Comparison of ENCODE assay signal across 12 cellular contexts in the genomic region with DNA sequence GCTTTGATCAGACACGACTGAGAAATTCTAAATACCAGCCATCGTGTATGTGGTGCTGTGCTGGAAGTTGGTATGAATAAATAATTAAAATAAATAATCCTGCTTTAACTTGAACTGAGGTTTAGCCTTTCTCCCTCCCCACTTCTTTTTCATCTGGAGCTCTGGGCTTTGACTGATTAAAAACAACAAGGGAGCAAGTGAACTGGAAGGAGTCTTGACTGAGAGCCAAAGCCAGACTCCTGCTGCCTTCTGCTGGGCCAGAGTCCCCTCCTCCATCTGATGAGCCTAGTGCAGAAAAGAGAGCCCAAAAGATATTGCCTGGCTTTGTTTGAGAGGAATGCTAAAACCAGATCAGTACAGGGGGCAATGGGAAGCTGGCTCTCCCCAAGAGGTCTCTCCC.
DNase-seq lines count a peak whose midpoint lies in the region; ATAC-seq and TF ChIP-seq lines count a peak whose summit lies in the region.
"Had no signal": no experiment of that assay in that cellular context is flagged by ENCODE, and none has a peak within 500 bp of the region (broad histone marks: within the 10 kb centered on the region; RNA-seq: fewer than 3 reads in every experiment).

No MANE protein-coding gene starts in this region.

- DNase-seq in choroid plexus epithelial cell (ENCODE audit: low read depth) (peak; percentile 53), right lobe of liver (no peak), HUDEP-2 (lab: John Stamatoyannopoulos, UW; ENCODE audit: unreplicated experiment in 76 of 76) (no peak), Calu3 (no peak)
- DNase-seq in stimulated activated naive B cell treated with anti-CD40 and anti-IgM and Interleukin-4, amounts not matched to agents 10 μg/mL and 1 μg/mL and 100 μg/mL, for 72 hours: no peak
- no peak for DNase-seq in activated CD4-positive, alpha-beta memory T cell treated with anti-CD3 and anti-CD28 coated beads, Interleukin-2, amount 10 ng/mL, durations not matched to agents 7 days and 5 days
- DNase-seq: activated CD4-positive, alpha-beta T cell treated with anti-CD3 and anti-CD28 coated beads, Interleukin-2, amount 10 ng/mL, durations not matched to agents 7 days and 5 days; amniotic stem cell; SIG-M5; stimulated activated CD8-positive, alpha-beta memory T cell treated with anti-CD3 and anti-CD28 coated beads, Interleukin-4, amount 100 ng/mL, for 48 hours had no signal

- no peak for TF ChIP-seq POLR2A in right lobe of liver (IDR thresholded peaks at IDR 0.05)

- peaks cover 0 to 6% of the 10 kb centered on the region in 2 donors for H3K27me3 Mint-ChIP-seq in stimulated activated naive B cell treated with anti-CD40 and anti-IgM and Interleukin-4, amounts not matched to agents 10 μg/mL and 1 μg/mL and 100 μg/mL, for 72 hours
- no peaks in the 10 kb centered on the region for H3K27me3 Mint-ChIP-seq in Calu3 (ENCODE audit: unreplicated experiment)
- H3K27me3 Mint-ChIP-seq in activated CD4-positive, alpha-beta memory T cell treated with anti-CD3 and anti-CD28 coated beads, Interleukin-2, amount 10 ng/mL, durations not matched to agents 7 days and 5 days: no peaks in the 10 kb centered on the region

- POLR2A ChIA-PET in activated CD4-positive, alpha-beta memory T cell treated with anti-CD3 and anti-CD28 coated beads, Interleukin-2, amount 10 ng/mL, durations not matched to agents 7 days and 5 days (lab: Charles Lee): no interaction called here

- H3K27ac ChIP-seq in right lobe of liver: no peak overlapping the region

- ATAC-seq in GM21360 (IDR thresholded peaks at IDR 0.05; ENCODE audit: unreplicated experiment): peak; percentile 16
- ATAC-seq in HG03196 (IDR thresholded peaks at IDR 0.05; ENCODE audit: unreplicated experiment): peak; percentile 3
- peak; percentile 7 to 12 for ATAC-seq in stimulated activated naive B cell treated with anti-CD40 and anti-IgM and Interleukin-4, amounts not matched to agents 10 μg/mL and 1 μg/mL and 100 μg/mL, for 72 hours (replicated peaks)
- ATAC-seq in right lobe of liver: no peak

- H3K27me3 ChIP-seq in right lobe of liver: no peaks in the 10 kb centered on the region

- H3K36me3 Mint-ChIP-seq in stimulated activated naive B cell treated with anti-CD40 and anti-IgM and Interleukin-4, amounts not matched to agents 10 μg/mL and 1 μg/mL and 100 μg/mL, for 72 hours: no peaks in the 10 kb centered on the region
- no peaks in the 10 kb centered on the region for H3K36me3 Mint-ChIP-seq in Calu3 (ENCODE audit: insufficient read depth, unreplicated experiment)
- no peaks in the 10 kb centered on the region for H3K36me3 Mint-ChIP-seq in activated CD4-positive, alpha-beta memory T cell treated with anti-CD3 and anti-CD28 coated beads, Interleukin-2, amount 10 ng/mL, durations not matched to agents 7 days and 5 days (ENCODE audit: low read depth)

- peaks cover 0 to 2% of the 10 kb centered on the region in 2 donors for H3K9me3 Mint-ChIP-seq in stimulated activated naive B cell treated with anti-CD40 and anti-IgM and Interleukin-4, amounts not matched to agents 10 μg/mL and 1 μg/mL and 100 μg/mL, for 72 hours
- no peaks in the 10 kb centered on the region for H3K9me3 Mint-ChIP-seq in Calu3 (ENCODE audit: low read depth, unreplicated experiment)
- peaks cover 2% of the 10 kb centered on the region for H3K9me3 Mint-ChIP-seq in activated CD4-positive, alpha-beta memory T cell treated with anti-CD3 and anti-CD28 coated beads, Interleukin-2, amount 10 ng/mL, durations not matched to agents 7 days and 5 days

- 59% methylated on average over 2 of the region's 2 CpGs for WGBS in right lobe of liver (ENCODE audit: insufficient coverage, low coverage, low lambda C conversion rate, missing lambda C conversion rate)

- H3K27ac Mint-ChIP-seq in stimulated activated naive B cell treated with anti-CD40 and anti-IgM and Interleukin-4, amounts not matched to agents 10 μg/mL and 1 μg/mL and 100 μg/mL, for 72 hours: peak overlapping the region; percentile 61
- no peak overlapping the region for H3K27ac Mint-ChIP-seq in Calu3 (ENCODE audit: unreplicated experiment)
- H3K27ac Mint-ChIP-seq in activated CD4-positive, alpha-beta memory T cell treated with anti-CD3 and anti-CD28 coated beads, Interleukin-2, amount 10 ng/mL, durations not matched to agents 7 days and 5 days: no peak overlapping the region

- BruUV-seq in Calu3 (replicated peaks; lab: Mats Ljungman, UMichigan): no TSS peak

- H3K4me3 Mint-ChIP-seq in stimulated activated naive B cell treated with anti-CD40 and anti-IgM and Interleukin-4, amounts not matched to agents 10 μg/mL and 1 μg/mL and 100 μg/mL, for 72 hours: peak overlapping the region; percentile 53 to 55
- no peak overlapping the region for H3K4me3 Mint-ChIP-seq in Calu3 (ENCODE audit: low read depth, unreplicated experiment)
- H3K4me3 Mint-ChIP-seq in activated CD4-positive, alpha-beta memory T cell treated with anti-CD3 and anti-CD28 coated beads, Interleukin-2, amount 10 ng/mL, durations not matched to agents 7 days and 5 days: no peak overlapping the region
- H3K4me3 Mint-ChIP-seq: activated CD4-positive, alpha-beta T cell treated with anti-CD3 and anti-CD28 coated beads, Interleukin-2, amount 10 ng/mL, durations not matched to agents 7 days and 5 days had no signal

- H3K9me3 ChIP-seq in right lobe of liver: no peaks in the 10 kb centered on the region

- peaks cover 23 to 58% of the 10 kb centered on the region in 2 donors for H3K4me1 Mint-ChIP-seq in stimulated activated naive B cell treated with anti-CD40 and anti-IgM and Interleukin-4, amounts not matched to agents 10 μg/mL and 1 μg/mL and 100 μg/mL, for 72 hours
- no peaks in the 10 kb centered on the region for H3K4me1 Mint-ChIP-seq in Calu3 (ENCODE audit: low read depth, unreplicated experiment)
- H3K4me1 Mint-ChIP-seq in activated CD4-positive, alpha-beta memory T cell treated with anti-CD3 and anti-CD28 coated beads, Interleukin-2, amount 10 ng/mL, durations not matched to agents 7 days and 5 days: peaks cover 38% of the 10 kb centered on the region

- H3K4me3 ChIP-seq in choroid plexus epithelial cell (ENCODE audit: low read depth, low read length): no peak overlapping the region
- no peak overlapping the region for H3K4me3 ChIP-seq in right lobe of liver

- CTCF ChIA-PET in Calu3 (lab: Charles Lee): interaction anchor here (0.7 kb wide), 2 partner anchors 17 to 1506 kb away, joined by 6 to 7 read pairs; no protein-coding TSS in a partner anchor
- CTCF ChIA-PET in activated CD4-positive, alpha-beta memory T cell treated with anti-CD3 and anti-CD28 coated beads, Interleukin-2, amount 10 ng/mL, durations not matched to agents 7 days and 5 days (lab: Charles Lee): no interaction called here

- peaks cover 0 to 9% (median 0%) of the 10 kb centered on the region in 4 donors for H3K4me1 ChIP-seq in right lobe of liver

- intact Hi-C loops in right lobe of liver (cut with DNase I) (no loop called here), Calu3 (cut with micrococcal nuclease; ENCODE audit: unreplicated experiment) (no loop called here)

- TF ChIP-seq CTCF in choroid plexus epithelial cell (conservative IDR thresholded peaks at IDR 0.05; ENCODE audit: low read depth, low read length): no peak
- TF ChIP-seq CTCF in right lobe of liver (IDR thresholded peaks at IDR 0.05): no peak
- no peak for TF ChIP-seq CTCF in Calu3 (IDR thresholded peaks at IDR 0.05; ENCODE audit: unreplicated experiment)

- no peaks in the 10 kb centered on the region for H3K36me3 ChIP-seq in right lobe of liver

Comparison
In these comparisons a context has a peak if more than half of its experiments do, and no peak if none do; other contexts are left out.
1. ATAC-seq: peak in GM21360 (single experiment), HG03196 (single experiment) and stimulated activated naive B cell treated with anti-CD40 and anti-IgM and Interleukin-4, amounts not matched to agents 10 μg/mL and 1 μg/mL and 100 μg/mL, for 72 hours (2 of 2); none in right lobe of liver (0 of 4).
2. H3K4me3 Mint-ChIP-seq: peak in stimulated activated naive B cell treated with anti-CD40 and anti-IgM and Interleukin-4, amounts not matched to agents 10 μg/mL and 1 μg/mL and 100 μg/mL, for 72 hours (2 of 2); none in Calu3 (single experiment) and activated CD4-positive, alpha-beta memory T cell treated with anti-CD3 and anti-CD28 coated beads, Interleukin-2, amount 10 ng/mL, durations not matched to agents 7 days and 5 days (single experiment).